ENCODE assay signal across 8 cellular contexts in genomic region chr9:131402738-131403492, GRCh38. TPM values are rescaled to one million over a fixed set of nuclear protein-coding genes. Genes with fewer than 3 reads are reported as not detected.
A peak's percentile ranks its signal among the peaks of the same experiment; 100 is the strongest.
DNase-seq lines count a peak whose midpoint lies in the region; ATAC-seq, FAIRE-seq and TF ChIP-seq lines count a peak whose summit lies in the region.

No MANE protein-coding gene starts in this region.

- peak overlapping the region; percentile 11 for H3K4me3 ChIP-seq in CD4-positive, CD25-positive, alpha-beta regulatory T cell (ENCODE audit: low read depth, low read length)
- no peak overlapping the region for H3K4me3 ChIP-seq in GM12878

- peaks cover 96% of the 10 kb centered on the region for H3K79me2 ChIP-seq in GM12878 (ENCODE audit: control insufficient read depth, insufficient read depth, low read length)

- FAIRE-seq in GM12878 (lab: Jason Lieb, UNC), result no peak

- peaks cover 13% of the 10 kb centered on the region for H3K36me3 Mint-ChIP-seq in CD4-positive, CD25-positive, alpha-beta regulatory T cell

- peak overlapping the region in 3 of 4 donors; percentile 45 to 60 (median 59) for H3K4me3 Mint-ChIP-seq in CD4-positive, CD25-positive, alpha-beta regulatory T cell

- no peak for DNase-seq in CD4-positive, CD25-positive, alpha-beta regulatory T cell
- DNase-seq in NCI-H1092 treated with DMSO at 0.1 percent for 48 hours (lab: John Stamatoyannopoulos, UW) (peak; percentile 47), GM12878 (ENCODE audit: low read depth, low spot score) (no peak), hippocampal formation (lab: John Stamatoyannopoulos, UW) (peak; percentile 72 to 79), renal cortical epithelial cell (ENCODE audit: low read depth) (peak; percentile 85), SKM-1 (lab: John Stamatoyannopoulos, UW; ENCODE audit: unreplicated experiment) (no peak), NCI-H1105 treated with DMSO at 0.1 percent for 48 hours (lab: John Stamatoyannopoulos, UW) (no peak)

- H3K36me3 ChIP-seq in CD4-positive, CD25-positive, alpha-beta regulatory T cell (ENCODE audit: control insufficient read depth, insufficient read depth, low read length), result peaks cover 5% of the 10 kb centered on the region
- H3K36me3 ChIP-seq in GM12878 (ENCODE audit: control insufficient read depth in 2 of 2, insufficient read depth in 2 of 2, low read length in 1 of 2), result peaks cover 2 to 10% of the 10 kb centered on the region in 2 experiments; a peak in 3 of 4 replicates

- H3K9me3 Mint-ChIP-seq in CD4-positive, CD25-positive, alpha-beta regulatory T cell, result no peaks in the 10 kb centered on the region

- H3K4me2 ChIP-seq in GM12878 (ENCODE audit: control insufficient read depth, insufficient read depth), result peak overlapping the region; percentile 69

- TF ChIP-seq EP300 in GM12878 (IDR thresholded peaks at IDR 0.05; ENCODE audit: borderline replicate concordance in 1 of 2, control insufficient read depth in 1 of 2, low read depth in 2 of 2, low read length in 2 of 2), result no peak

- peak overlapping the region in 2 of 3 donors; percentile 55 to 82 for H3K27ac Mint-ChIP-seq in CD4-positive, CD25-positive, alpha-beta regulatory T cell

- intact Hi-C loops in GM12878 (cut with micrococcal nuclease; ENCODE audit: unreplicated experiment), result no loop called here

- SMC1A ChIA-PET in GM12878 (lab: Charles Lee; ENCODE audit: uncharacterized antibody, unreplicated experiment), result no interaction called here

- 77% methylated on average over 12 of the region's 12 CpGs for WGBS in GM12878 (ENCODE audit: insufficient coverage, insufficient replicate concordance, low lambda C conversion rate, missing lambda C conversion rate)

- POLR2A ChIA-PET in GM12878 (lab: Charles Lee), result interaction anchor here (1.1 kb wide), 1 partner anchor 9 kb away, joined by 5 read pairs; no protein-coding TSS in a partner anchor

- no peaks in the 10 kb centered on the region for H3K27me3 Mint-ChIP-seq in CD4-positive, CD25-positive, alpha-beta regulatory T cell

- TF ChIP-seq CTCF in GM12878 (IDR thresholded peaks at IDR 0.05 in 2 of 3, conservative IDR thresholded peaks at IDR 0.05 in 1 of 3; ENCODE audit: control insufficient read depth in 2 of 3, extremely low read depth in 1 of 3, insufficient read depth in 1 of 3, low read depth in 3 of 3, low read length in 3 of 3), result no peak

- TF ChIP-seq RAD21 in GM12878 (IDR thresholded peaks at IDR 0.05; ENCODE audit: insufficient read depth, low read depth, low read length), result no peak

- H3K4me1 ChIP-seq in CD4-positive, CD25-positive, alpha-beta regulatory T cell (ENCODE audit: control insufficient read depth, insufficient read depth, low read length, poor library complexity, severe bottlenecking), result peaks cover 93% of the 10 kb centered on the region
- peaks cover 51% of the 10 kb centered on the region for H3K4me1 ChIP-seq in GM12878 (ENCODE audit: control insufficient read depth, insufficient read depth, low read length)

- peaks cover 42% of the 10 kb centered on the region for H4K20me1 ChIP-seq in GM12878 (ENCODE audit: control insufficient read depth, insufficient read depth)

- H3K27ac ChIP-seq in CD4-positive, CD25-positive, alpha-beta regulatory T cell (ENCODE audit: insufficient read depth, low read length, poor library complexity, severe bottlenecking), result no peak overlapping the region
- H3K27ac ChIP-seq in GM12878 (ENCODE audit: control insufficient read depth, insufficient read depth), result no peak overlapping the region; the same call in 1 of the 2 replicates

- H3K27me3 ChIP-seq in CD4-positive, CD25-positive, alpha-beta regulatory T cell (ENCODE audit: control insufficient read depth, insufficient read depth, low read length), result no peaks in the 10 kb centered on the region
- H3K27me3 ChIP-seq in GM12878 (replicated peaks in 1 of 2; ENCODE audit: control insufficient read depth in 2 of 2, insufficient read depth in 2 of 2, low read length in 1 of 2), result no peaks in the 10 kb centered on the region

- peak overlapping the region; percentile 22; the same call in 1 of the 2 replicates for H3K9ac ChIP-seq in GM12878 (ENCODE audit: control insufficient read depth, insufficient read depth, low read length)

- H2AFZ ChIP-seq in GM12878 (ENCODE audit: control insufficient read depth, low read depth, low read length), result no peak overlapping the region

- TF ChIP-seq POLR2A in GM12878 (IDR thresholded peaks at IDR 0.05; ENCODE audit: low read depth, low read length), result no peak

- RAD21 ChIA-PET in GM12878 (lab: Charles Lee; ENCODE audit: unreplicated experiment), result no interaction called here

- ATAC-seq in CD4-positive, CD25-positive, alpha-beta regulatory T cell (ENCODE audit: low read depth in 2 of 2), result no peak
- ATAC-seq in GM12878 (no peak; the same call in 2 of the 3 replicates), HG03432 (IDR thresholded peaks at IDR 0.05; ENCODE audit: unreplicated experiment) (no peak)

- in situ Hi-C loops in GM12878 (cut with MboI), result no loop called here

- peaks cover 35 to 94% (median 71%) of the 10 kb centered on the region in 4 donors for H3K4me1 Mint-ChIP-seq in CD4-positive, CD25-positive, alpha-beta regulatory T cell

- no TSS peak for BruUV-seq in GM12878 (replicated peaks; lab: Mats Ljungman, UMichigan)

- no peaks in the 10 kb centered on the region for H3K9me3 ChIP-seq in CD4-positive, CD25-positive, alpha-beta regulatory T cell (ENCODE audit: control insufficient read depth in 2 of 2, low read length in 2 of 2)
- no peaks in the 10 kb centered on the region for H3K9me3 ChIP-seq in GM12878 (replicated peaks; ENCODE audit: control insufficient read depth, insufficient read depth, low read length)

- CTCF ChIA-PET in GM12878 (lab: Yijun Ruan, JAX), result no interaction called here

TF ChIP-seq in GM12878, 131 proteins besides CTCF, POLR2A, EP300 and RAD21:
- TF ChIP-seq, protein P1, sequence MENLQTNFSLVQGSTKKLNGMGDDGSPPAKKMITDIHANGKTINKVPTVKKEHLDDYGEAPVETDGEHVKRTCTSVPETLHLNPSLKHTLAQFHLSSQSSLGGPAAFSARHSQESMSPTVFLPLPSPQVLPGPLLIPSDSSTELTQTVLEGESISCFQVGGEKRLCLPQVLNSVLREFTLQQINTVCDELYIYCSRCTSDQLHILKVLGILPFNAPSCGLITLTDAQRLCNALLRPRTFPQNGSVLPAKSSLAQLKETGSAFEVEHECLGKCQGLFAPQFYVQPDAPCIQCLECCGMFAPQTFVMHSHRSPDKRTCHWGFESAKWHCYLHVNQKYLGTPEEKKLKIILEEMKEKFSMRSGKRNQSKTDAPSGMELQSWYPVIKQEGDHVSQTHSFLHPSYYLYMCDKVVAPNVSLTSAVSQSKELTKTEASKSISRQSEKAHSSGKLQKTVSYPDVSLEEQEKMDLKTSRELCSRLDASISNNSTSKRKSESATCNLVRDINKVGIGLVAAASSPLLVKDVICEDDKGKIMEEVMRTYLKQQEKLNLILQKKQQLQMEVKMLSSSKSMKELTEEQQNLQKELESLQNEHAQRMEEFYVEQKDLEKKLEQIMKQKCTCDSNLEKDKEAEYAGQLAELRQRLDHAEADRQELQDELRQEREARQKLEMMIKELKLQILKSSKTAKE (IDR thresholded peaks at IDR 0.05; ENCODE audit: low read depth, poor library complexity, severe bottlenecking), result no peak
- TF ChIP-seq POLR2AphosphoS5 (IDR thresholded peaks at IDR 0.05; ENCODE audit: low read length), result 0 out of 2 replicates have a peak, but pooled peaks have one; percentile 23
- no peak for TF ChIP-seq NRF1 (conservative IDR thresholded peaks at IDR 0.05; ENCODE audit: low read depth, low read length)
- no peak for TF ChIP-seq ZNF207 (IDR thresholded peaks at IDR 0.05; ENCODE audit: borderline replicate concordance)
- TF ChIP-seq HDAC6 (IDR thresholded peaks at IDR 0.05; ENCODE audit: unreplicated experiment), result no peak
- TF ChIP-seq CBX5 (IDR thresholded peaks at IDR 0.05; ENCODE audit: low read depth), result no peak
- no peak for TF ChIP-seq HDGF (IDR thresholded peaks at IDR 0.05)
- no peak for TF ChIP-seq KLF5 (IDR thresholded peaks at IDR 0.05; ENCODE audit: partially characterized antibody)
TF ChIP-seq in GM12878: peak in this region for 1.

RNA-seq across cellular contexts. Expression of gene PRRC2B, which starts 9.0 kb away (rescaled TPM):
- total RNA-seq in CD4-positive, CD25-positive, alpha-beta regulatory T cell, result 239 TPM
- polyA plus RNA-seq in CD4-positive, CD25-positive, alpha-beta regulatory T cell, result 10 to 100 TPM in 1 of 4 donors, 1 to 10 TPM in 3; 8.1 to 10.3 (median 9.5) TPM
- 179 and 186 TPM in 2 replicates for total RNA-seq in GM12878 (2013; cell fraction: nucleolus; rRNA removed)
- total RNA-seq in GM12878 (2014; rRNA removed) (27.8 and 32.0 TPM in 2 replicates), GM12878 (2014; rRNA removed; fragmentation: Illumina TruSeq; extraction: Trizol) (21.2 and 21.6 TPM in 2 replicates), GM12878 (2021) (150 and 155 TPM in 2 replicates), renal cortical epithelial cell (30.2 and 172 TPM in 2 replicates)
- polyA plus RNA-seq in GM12878 (2011; ENCODE audit: low read depth), result 45.8 TPM
- polyA plus RNA-seq in GM12878 (2011; rRNA removed) (17.9 and 24.9 TPM in 2 replicates), GM12878 (2014; fragmentation: Illumina TruSeq; extraction: Trizol) (48.9 and 66.0 TPM in 2 replicates), GM12878 (2014; fragmentation: Nextera tagmentation; extraction: Ambion mirVana) (1 to 10 TPM in 1 of 2 experiments, under 1 TPM in 1; 0.84 to 2.0 TPM), GM12878 (2014; rRNA removed) (57.6 and 67.4 TPM in 2 replicates), GM12878 (2016; fragmentation: Nextera tagmentation; extraction: Ambion mirVana) (10 to 100 TPM; 28.0 to 29.3 TPM)
- polyA plus RNA-seq in GM12878 (2011; cell fraction: cytosol; rRNA removed), result 21.0 and 25.4 TPM in 2 replicates
- polyA plus RNA-seq in GM12878 (2011; cell fraction: nucleus; rRNA removed), result 79.4 and 91.6 TPM in 2 replicates
- 53.4 and 80.1 TPM in 2 replicates for polyA plus RNA-seq in GM12878 (2012)
- polyA minus RNA-seq in GM12878 (2011; rRNA and poly(A)+ RNA removed), result 55.0 and 58.4 TPM in 2 replicates
- 24.6 and 29.8 TPM in 2 replicates for polyA minus RNA-seq in GM12878 (2011; cell fraction: cytosol; rRNA and poly(A)+ RNA removed)
- polyA minus RNA-seq in GM12878 (2011; cell fraction: nucleus; rRNA and poly(A)+ RNA removed), result 19.6 and 36.2 TPM in 2 replicates

Comparison
In these comparisons a context has a peak if more than half of its experiments do, and no peak if none do; other contexts are left out.
1. DNase-seq: peak in NCI-H1092 treated with DMSO at 0.1 percent for 48 hours (single experiment), hippocampal formation (2 of 2) and renal cortical epithelial cell (single experiment); none in CD4-positive, CD25-positive, alpha-beta regulatory T cell (0 of 3), GM12878 (single experiment), SKM-1 (single experiment) and NCI-H1105 treated with DMSO at 0.1 percent for 48 hours (single experiment).